Comparison of ENCODE assay signal across 1 cellular context in genomic region chr12:49867580-49868341, GRCh38.
TF ChIP-seq lines count a peak whose summit lies in the region.

No MANE protein-coding gene starts in this region.

TF ChIP-seq in HCT116, 20 proteins besides CTCF, POLR2A, EP300 and RAD21:
- TF ChIP-seq ZBTB33 (IDR thresholded peaks at IDR 0.05; ENCODE audit: extremely low read depth, insufficient replicate concordance, low read length) (no peak), TCF7L2 (IDR thresholded peaks at IDR 0.05; ENCODE audit: borderline replicate concordance, extremely low read depth, insufficient read depth, insufficient read length) (no peak), YY1 (IDR thresholded peaks at IDR 0.05; ENCODE audit: extremely low read depth, insufficient replicate concordance, low read depth, low read length) (no peak), JUND (IDR thresholded peaks at IDR 0.05) (no peak), MAX (IDR thresholded peaks at IDR 0.05) (no peak), FOSL1 (IDR thresholded peaks at IDR 0.05; ENCODE audit: low read depth) (no peak)
